8 cellular contexts compared by ENCODE assay signal in genomic region chr20:41027872-41028358, GRCh38. TPM values are rescaled to one million over a fixed set of nuclear protein-coding genes. Genes with fewer than 3 reads are reported as not detected.
A peak's percentile ranks its signal among the peaks of the same experiment; 100 is the strongest.
DNase-seq lines count a peak whose midpoint lies in the region; ATAC-seq and TF ChIP-seq lines count a peak whose summit lies in the region.

No MANE protein-coding gene starts in this region.

- intact Hi-C loops in activated B cell treated with CpG ODN at 0.5 μM for 24 hours (cut with micrococcal nuclease) = loop anchor here (1.0 to 5.0 kb wide), 7 partner anchors 17 to 665 kb away; partner anchors contain the start of gene ZHX3

- H3K9me3 Mint-ChIP-seq in activated B cell treated with CpG ODN at 0.5 μM for 24 hours = no peaks in the 10 kb centered on the region
- no peaks in the 10 kb centered on the region for H3K9me3 Mint-ChIP-seq in stimulated activated effector memory CD8-positive, alpha-beta T cell treated with anti-CD3 and anti-CD28 coated beads, Interleukin-12 subunit alpha, Interleukin-12 subunit beta, amount 100 ng/mL, for 72 hours

- H3K27me3 Mint-ChIP-seq in activated B cell treated with CpG ODN at 0.5 μM for 24 hours = no peaks in the 10 kb centered on the region

- H4K20me1 ChIP-seq in hepatocyte (ENCODE audit: insufficient read depth, poor library complexity, severe bottlenecking) = peaks cover 26% of the 10 kb centered on the region

- H3K9me2 ChIP-seq in hepatocyte (replicated peaks; ENCODE audit: insufficient read depth) = no peaks in the 10 kb centered on the region

- peak overlapping the region; percentile 93 for H3K4me3 Mint-ChIP-seq in activated B cell treated with CpG ODN at 0.5 μM for 24 hours
- H3K4me3 Mint-ChIP-seq in stimulated activated effector memory CD8-positive, alpha-beta T cell treated with anti-CD3 and anti-CD28 coated beads, Interleukin-12 subunit alpha, Interleukin-12 subunit beta, amount 100 ng/mL, for 72 hours = peak overlapping the region; percentile 93

- DNase-seq in DMS53 (lab: John Stamatoyannopoulos, UW) (peak; percentile 33), DMS53 treated with DMSO at 0.1 percent for 48 hours (lab: John Stamatoyannopoulos, UW; ENCODE audit: unreplicated experiment) (no peak), activated B cell treated with CpG ODN at 0.5 μM for 24 hours (no peak), hepatocyte (ENCODE audit: low spot score) (no peak), SHP77 treated with DMSO at 0.1 percent for 48 hours (lab: John Stamatoyannopoulos, UW) (no peak), NCI-H2196 treated with DMSO at 0.1 percent for 48 hours (lab: John Stamatoyannopoulos, UW; ENCODE audit: unreplicated experiment) (no peak)
- no peak for DNase-seq in stimulated activated effector memory CD8-positive, alpha-beta T cell treated with anti-CD3 and anti-CD28 coated beads, Interleukin-12 subunit alpha, Interleukin-12 subunit beta, amount 100 ng/mL, for 72 hours (ENCODE audit: low spot score in 2 of 2)

- H3K27me3 ChIP-seq in hepatocyte = no peaks in the 10 kb centered on the region

- H3K36me3 Mint-ChIP-seq in activated B cell treated with CpG ODN at 0.5 μM for 24 hours (ENCODE audit: low read depth) = peaks cover 21% of the 10 kb centered on the region
- peaks cover 45% of the 10 kb centered on the region for H3K36me3 Mint-ChIP-seq in stimulated activated effector memory CD8-positive, alpha-beta T cell treated with anti-CD3 and anti-CD28 coated beads, Interleukin-12 subunit alpha, Interleukin-12 subunit beta, amount 100 ng/mL, for 72 hours

- H3K9me3 ChIP-seq in hepatocyte (ENCODE audit: low read depth) = no peaks in the 10 kb centered on the region

- H2AFZ ChIP-seq in hepatocyte = peak overlapping the region; percentile 22

- H3K4me2 ChIP-seq in hepatocyte = peak overlapping the region; percentile 71

- H3K4me3 ChIP-seq in hepatocyte = no peak overlapping the region

- peaks cover 42% of the 10 kb centered on the region for H3K79me2 ChIP-seq in hepatocyte

- CTCF ChIA-PET in activated B cell treated with CpG ODN at 0.5 μM for 24 hours (lab: Charles Lee) = interaction anchor here (1.2 to 1.5 kb wide), 2 partner anchors 37 to 67 kb away, joined by 3 to 8 read pairs; no protein-coding TSS in a partner anchor

- no peak for TF ChIP-seq CTCF in activated B cell treated with CpG ODN at 0.5 μM for 24 hours (IDR thresholded peaks at IDR 0.05)
- no peak for TF ChIP-seq CTCF in hepatocyte (IDR thresholded peaks at IDR 0.05; ENCODE audit: poor library complexity)

- WGBS in hepatocyte (ENCODE audit: low lambda C conversion rate, missing lambda C conversion rate) = 54% methylated on average over 10 of the region's 10 CpGs

- POLR2A ChIA-PET in activated B cell treated with CpG ODN at 0.5 μM for 24 hours (lab: Charles Lee) = interaction anchor here (0.9 to 5.6 kb wide), 7 partner anchors 14 to 130 kb away, joined by 3 to 59 read pairs (median 3); no protein-coding TSS in a partner anchor

- H3K4me1 Mint-ChIP-seq in activated B cell treated with CpG ODN at 0.5 μM for 24 hours = peaks cover 51% of the 10 kb centered on the region
- H3K4me1 Mint-ChIP-seq in stimulated activated effector memory CD8-positive, alpha-beta T cell treated with anti-CD3 and anti-CD28 coated beads, Interleukin-12 subunit alpha, Interleukin-12 subunit beta, amount 100 ng/mL, for 72 hours = peaks cover 39% of the 10 kb centered on the region

- peaks cover 24% of the 10 kb centered on the region for H3K4me1 ChIP-seq in hepatocyte (ENCODE audit: insufficient read depth)

- no peak for ATAC-seq in activated B cell treated with CpG ODN at 0.5 μM for 24 hours (ENCODE audit: low read depth)
- no peak for ATAC-seq in stimulated activated effector memory CD8-positive, alpha-beta T cell treated with anti-CD3 and anti-CD28 coated beads, Interleukin-12 subunit alpha, Interleukin-12 subunit beta, amount 100 ng/mL, for 72 hours
- no peak for ATAC-seq in GM21529 (IDR thresholded peaks at IDR 0.05; ENCODE audit: unreplicated experiment)

- H3K27ac ChIP-seq in hepatocyte = no peak overlapping the region

- no peaks in the 10 kb centered on the region for H3K36me3 ChIP-seq in hepatocyte (replicated peaks; ENCODE audit: insufficient read depth, low read depth)

- H3K27ac Mint-ChIP-seq in activated B cell treated with CpG ODN at 0.5 μM for 24 hours = peak overlapping the region; percentile 89
- H3K27ac Mint-ChIP-seq in stimulated activated effector memory CD8-positive, alpha-beta T cell treated with anti-CD3 and anti-CD28 coated beads, Interleukin-12 subunit alpha, Interleukin-12 subunit beta, amount 100 ng/mL, for 72 hours = peak overlapping the region; percentile 99

RNA-seq across cellular contexts. Expression of gene TOP1, which starts 0.7 kb away (rescaled TPM):
- 62.7 and 63.3 TPM in 2 replicates for total RNA-seq in activated B cell treated with CpG ODN at 0.5 μM for 24 hours
- 38.2 and 39.9 TPM in 2 replicates for total RNA-seq in hepatocyte
- 28.3 and 33.3 TPM in 2 replicates for polyA plus RNA-seq in hepatocyte
